ENCODE assay signal across 24 cellular contexts in genomic region chr4:101119141-101119540, GRCh38.
"Had no signal": no experiment of that assay in that cellular context is flagged by ENCODE, and none has a peak within 500 bp of the region (broad histone marks: within the 10 kb centered on the region; RNA-seq: fewer than 3 reads in every experiment).

No MANE protein-coding gene starts in this region.

- H3K27me3 ChIP-seq: gastroesophageal sphincter, heart right ventricle, ovary, tibial nerve, upper lobe of left lung had no signal

- H3K9me3 ChIP-seq: gastroesophageal sphincter, heart right ventricle, lower lobe of right lung, ovary, thoracic aorta, tibial nerve, upper lobe of left lung had no signal

- H3K27ac ChIP-seq: coronary artery, epithelial cell of prostate, gastroesophageal sphincter, heart right ventricle, lower lobe of right lung, ovary, thoracic aorta, upper lobe of left lung had no signal

- FAIRE-seq: urothelium cell line had no signal

- H3K36me3 ChIP-seq: gastroesophageal sphincter, heart right ventricle, lower lobe of right lung, ovary, thoracic aorta, tibial nerve, upper lobe of left lung had no signal

- DNase-seq: effector CD4-positive, alpha-beta T cell; foreskin fibroblast; glutamatergic neuron; heart right ventricle; left cardiac atrium; left ventricle myocardium superior; lower lobe of right lung; natural killer cell; occipital lobe; ovary; stimulated activated CD4-positive, alpha-beta T cell treated with anti-CD3 and anti-CD28 coated beads, Interleukin-2, amount 100 ng/mL, for 24 hours; stimulated activated CD4-positive, alpha-beta T cell treated with anti-CD3 and anti-CD28 coated beads, Interleukin-4, amount 100 ng/mL, for 4 hours; stimulated activated naive CD8-positive, alpha-beta T cell treated with anti-CD3 and anti-CD28 coated beads, Interleukin-15, Interleukin-2, amounts not matched to agents 100 U/mL and 50 U/mL, for 24 hours; substantia nigra; upper lobe of left lung had no signal

- H3K4me3 ChIP-seq: coronary artery, gastroesophageal sphincter, heart right ventricle, lower lobe of right lung, ovary, thoracic aorta, tibial nerve, upper lobe of left lung had no signal

- ATAC-seq: esophagus mucosa; gastroesophageal sphincter; heart right ventricle; left cardiac atrium; left ventricle myocardium superior; lower lobe of right lung; natural killer cell; sciatic nerve; stimulated activated memory B cell treated with anti-CD40 and anti-IgM and Interleukin-4, amounts not matched to agents 10 μg/mL and 1 μg/mL and 100 μg/mL, for 72 hours; stimulated activated naive CD8-positive, alpha-beta T cell treated with anti-CD3 and anti-CD28 coated beads, Interleukin-15, Interleukin-2, amounts not matched to agents 100 U/mL and 50 U/mL, for 24 hours had no signal
